Comparison of ENCODE assay signal across 24 cellular contexts in genomic region chr6:105151644-105152043, GRCh38. TPM values are rescaled to one million over a fixed set of nuclear protein-coding genes. Genes with fewer than 3 reads are reported as not detected.
"Had no signal": no experiment of that assay in that cellular context is flagged by ENCODE, and none has a peak within 500 bp of the region (broad histone marks: within the 10 kb centered on the region; RNA-seq: fewer than 3 reads in every experiment).

No MANE protein-coding gene starts in this region.

- H3K4me2 ChIP-seq: smooth muscle cell had no signal

- H3K9ac ChIP-seq: parathyroid adenoma had no signal

- H3K9me3 ChIP-seq: adrenal gland, breast epithelium, gastrocnemius medialis, heart right ventricle, neutrophil, stomach, vagina had no signal

- H3K4me3 ChIP-seq: adrenal gland, breast epithelium, coronary artery, gastrocnemius medialis, heart right ventricle, smooth muscle cell, stomach, vagina had no signal

- H3K79me2 ChIP-seq: parathyroid adenoma had no signal

- DNase-seq: activated gamma-delta T cell; activated T-cell treated with anti-CD3 and anti-CD28 coated beads, Interleukin-2, amount 50 U/mL, for 72 hours; adrenal gland; erythroblast; gastrocnemius medialis; heart right ventricle; kidney glomerular epithelial cell; mesendoderm; naive thymus-derived CD4-positive, alpha-beta T cell; stimulated activated CD4-positive, alpha-beta T cell treated with anti-CD3 and anti-CD28 coated beads, Interleukin-4, amount 100 ng/mL, for 24 hours; stomach; T1000; trophoblast cell had no signal

- H3K4me1 ChIP-seq: adrenal gland, breast epithelium, gastrocnemius medialis, heart right ventricle, parathyroid adenoma, stomach, vagina had no signal

- ATAC-seq: activated naive CD4-positive, alpha-beta T cell treated with anti-CD3 and anti-CD28 coated beads, Interleukin-2, amount 50 U/mL, for 72 hours; activated T-cell treated with anti-CD3 and anti-CD28 coated beads, Interleukin-2, amount 50 U/mL, for 72 hours; gastrocnemius medialis; heart right ventricle; naive thymus-derived CD4-positive, alpha-beta T cell; sciatic nerve; stimulated activated effector memory CD8-positive, alpha-beta T cell treated with anti-CD3 and anti-CD28 coated beads, Interleukin-12 subunit alpha, Interleukin-12 subunit beta, amount 100 ng/mL, for 72 hours had no signal

- H3K36me3 ChIP-seq: adrenal gland, breast epithelium, neutrophil, vagina had no signal

- H3K27ac ChIP-seq: adrenal gland, breast epithelium, coronary artery, heart right ventricle, neutrophil, parathyroid adenoma, stomach, vagina had no signal

- H3K27me3 ChIP-seq: adrenal gland, breast epithelium, gastrocnemius medialis, heart right ventricle, stomach, vagina had no signal

- H2AFZ ChIP-seq: parathyroid adenoma had no signal

RNA-seq across cellular contexts. Expression of gene POPDC3, which starts 28.2 kb away (rescaled TPM):
- total RNA-seq: activated CD8-positive, alpha-beta memory T cell treated with anti-CD3 and anti-CD28 coated beads for 36 hours; activated naive CD4-positive, alpha-beta T cell treated with anti-CD3 and anti-CD28 coated beads, Interleukin-2, amount 50 U/mL, for 72 hours; activated T-cell treated with anti-CD3 and anti-CD28 coated beads, Interleukin-2, amount 50 U/mL, for 72 hours; liver; naive thymus-derived CD4-positive, alpha-beta T cell; vagina had no signal
- polyA plus RNA-seq: liver; naive thymus-derived CD4-positive, alpha-beta T cell had no signal
